In genomic region chr4:149371021-149371420, GRCh38 we compare ENCODE assay signal across 8 cellular contexts.
DNase-seq lines count a peak whose midpoint lies in the region; ATAC-seq and TF ChIP-seq lines count a peak whose summit lies in the region.

No MANE protein-coding gene starts in this region.

- H3K4me1 ChIP-seq in mesenchymal stem cell (ENCODE audit: control insufficient read depth, insufficient read depth, low read depth, low read length): no peaks in the 10 kb centered on the region

- ATAC-seq in GM19372 (IDR thresholded peaks at IDR 0.05; ENCODE audit: low read depth, unreplicated experiment): peak; percentile 77
- peak; percentile 73 for ATAC-seq in HG03457 (IDR thresholded peaks at IDR 0.05; ENCODE audit: unreplicated experiment)
- ATAC-seq in T-helper 17 cell: no peak
- no peak for ATAC-seq in omental fat pad (ENCODE audit: low FRiP score)

- 24% methylated on average over 3 of the region's 3 CpGs for whole genome bisulfite sequencing in mesenchymal stem cell

- DNase-seq in Calu3 (peak; percentile 17), NCI-H748 (lab: John Stamatoyannopoulos, UW; ENCODE audit: unreplicated experiment) (peak; percentile 63), coronary artery (ENCODE audit: low spot score) (peak; percentile 64), mesenchymal stem cell (peak; percentile 52), T-helper 17 cell (no peak), omental fat pad (ENCODE audit: low spot score) (no peak)

- H3K4ac ChIP-seq in mesenchymal stem cell (ENCODE audit: low read depth in 1 of 2, low read length in 2 of 2): no peak overlapping the region

- no peak overlapping the region for H2BK120ac ChIP-seq in mesenchymal stem cell (ENCODE audit: low read depth, low read length)

- H3K9me3 Mint-ChIP-seq in Calu3 (ENCODE audit: low read depth, unreplicated experiment): no peaks in the 10 kb centered on the region

- H3K27me3 Mint-ChIP-seq in Calu3 (ENCODE audit: unreplicated experiment) (no peaks in the 10 kb centered on the region), T-helper 17 cell (no peaks in the 10 kb centered on the region)

- no peak overlapping the region for H4K91ac ChIP-seq in mesenchymal stem cell (ENCODE audit: low read length)

- H3K4me1 Mint-ChIP-seq in Calu3 (ENCODE audit: low read depth, unreplicated experiment): no peaks in the 10 kb centered on the region
- H3K4me1 Mint-ChIP-seq in T-helper 17 cell: no peaks in the 10 kb centered on the region

- H2BK15ac ChIP-seq in mesenchymal stem cell (ENCODE audit: low read depth, poor library complexity, severe bottlenecking): no peak overlapping the region

- no peak overlapping the region for H3K14ac ChIP-seq in mesenchymal stem cell (ENCODE audit: low read length in 2 of 2)

- H3K9ac ChIP-seq in mesenchymal stem cell (ENCODE audit: low read length): no peak overlapping the region

- no peak overlapping the region for H3K4me3 ChIP-seq in coronary artery
- H3K4me3 ChIP-seq in mesenchymal stem cell (ENCODE audit: insufficient read depth in 1 of 2, low read depth in 1 of 2, low read length in 2 of 2): no peak overlapping the region

- H3K79me1 ChIP-seq in mesenchymal stem cell (replicated peaks; ENCODE audit: low read length, poor library complexity, severe bottlenecking): no peaks in the 10 kb centered on the region

- H3K36me3 Mint-ChIP-seq in Calu3 (ENCODE audit: insufficient read depth, unreplicated experiment): no peaks in the 10 kb centered on the region
- no peaks in the 10 kb centered on the region for H3K36me3 Mint-ChIP-seq in T-helper 17 cell (ENCODE audit: low read depth)

- H2BK5ac ChIP-seq in mesenchymal stem cell (ENCODE audit: low read depth, low read length, poor library complexity, severe bottlenecking): no peak overlapping the region

- H3K27ac Mint-ChIP-seq in Calu3 (ENCODE audit: unreplicated experiment): no peak overlapping the region
- no peak overlapping the region for H3K27ac Mint-ChIP-seq in T-helper 17 cell

- intact Hi-C loops in Calu3 (cut with micrococcal nuclease; ENCODE audit: unreplicated experiment): loop anchor here (1.0 to 10.0 kb wide), 2 partner anchors 174 to 527 kb away; no protein-coding TSS in a partner anchor

- H3K18ac ChIP-seq in mesenchymal stem cell (ENCODE audit: low read depth in 1 of 2, low read length in 2 of 2): no peak overlapping the region

- BruUV-seq in Calu3 (replicated peaks; lab: Mats Ljungman, UMichigan): no TSS peak

- H3K4me3 Mint-ChIP-seq in Calu3 (ENCODE audit: low read depth, unreplicated experiment) (no peak overlapping the region), T-helper 17 cell (no peak overlapping the region)

- no peak overlapping the region for H4K8ac ChIP-seq in mesenchymal stem cell (ENCODE audit: low read length)

- H2AFZ ChIP-seq in mesenchymal stem cell (ENCODE audit: low read depth, low read length): no peak overlapping the region

- peak; percentile 18 for TF ChIP-seq CTCF in Calu3 (IDR thresholded peaks at IDR 0.05; ENCODE audit: unreplicated experiment)
- TF ChIP-seq CTCF in coronary artery (IDR thresholded peaks at IDR 0.05): no peak
- TF ChIP-seq CTCF in omental fat pad (IDR thresholded peaks at IDR 0.05): no peak

- H2AK5ac ChIP-seq in mesenchymal stem cell (ENCODE audit: low read length, severe bottlenecking): no peak overlapping the region

- no peak overlapping the region for H3K23ac ChIP-seq in mesenchymal stem cell (ENCODE audit: low read length in 2 of 2)

- no peak overlapping the region for H3K27ac ChIP-seq in coronary artery
- H3K27ac ChIP-seq in mesenchymal stem cell (ENCODE audit: low read length, poor library complexity, severe bottlenecking): no peak overlapping the region

- CTCF ChIA-PET in Calu3 (lab: Charles Lee): no interaction called here

- no peaks in the 10 kb centered on the region for H3K36me3 ChIP-seq in mesenchymal stem cell (ENCODE audit: control insufficient read depth in 1 of 2, insufficient read depth in 2 of 2, low read depth in 1 of 2, low read length in 2 of 2)

- no peaks in the 10 kb centered on the region for H3K27me3 ChIP-seq in mesenchymal stem cell (ENCODE audit: control insufficient read depth in 1 of 2, insufficient read depth in 1 of 2, low read length in 2 of 2)

- H3K9me3 ChIP-seq in mesenchymal stem cell (ENCODE audit: control insufficient read depth, low read length) (no peaks in the 10 kb centered on the region), T-helper 17 cell (ENCODE audit: control insufficient read depth, low read length, poor library complexity, severe bottlenecking) (no peaks in the 10 kb centered on the region)

- no peak overlapping the region for H2BK12ac ChIP-seq in mesenchymal stem cell (ENCODE audit: low read length in 2 of 2)

- no peak overlapping the region for H3K4me2 ChIP-seq in mesenchymal stem cell (ENCODE audit: low read length, poor library complexity, severe bottlenecking)

Comparison
In these comparisons a context has a peak if more than half of its experiments do, and no peak if none do; other contexts are left out.
1. DNase-seq: peak in Calu3 (single experiment), NCI-H748 (single experiment), coronary artery (single experiment) and mesenchymal stem cell (single experiment); none in T-helper 17 cell (0 of 3) and omental fat pad (single experiment).
2. ATAC-seq: peak in GM19372 (single experiment) and HG03457 (single experiment); none in T-helper 17 cell (single experiment) and omental fat pad (single experiment).